19 cellular contexts compared by ENCODE assay signal in the genomic region with DNA sequence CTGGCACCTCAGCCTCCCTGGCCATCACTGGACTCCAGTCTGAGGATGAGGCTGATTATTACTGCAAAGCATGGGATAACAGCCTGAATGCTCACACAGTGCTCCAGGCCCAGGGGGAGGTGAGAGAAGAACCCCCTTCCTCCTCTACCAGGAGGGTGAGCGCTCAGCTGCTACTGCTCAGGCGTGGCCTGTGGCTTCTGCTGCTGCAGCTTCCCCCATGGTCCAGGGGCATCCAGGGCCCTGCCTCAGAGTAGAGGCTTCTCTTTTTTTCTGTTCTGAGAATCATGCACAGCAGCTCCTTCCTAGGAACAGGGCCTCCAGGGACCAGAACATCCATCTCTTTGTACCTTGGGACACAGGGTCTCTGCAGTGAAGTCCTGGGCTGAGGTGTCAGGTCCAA.
"Had no signal": no experiment of that assay in that cellular context is flagged by ENCODE, and none has a peak within 500 bp of the region (broad histone marks: within the 10 kb centered on the region; RNA-seq: fewer than 3 reads in every experiment).

No MANE protein-coding gene starts in this region.

- H3K9me3 ChIP-seq: heart left ventricle, neutrophil, psoas muscle, right lobe of liver, suprapubic skin, tibial artery, upper lobe of right lung, vagina had no signal

- DNase-seq: dorsolateral prefrontal cortex; effector CD8-positive, alpha-beta T cell; heart left ventricle; hippocampal formation; left colon; naive thymus-derived CD8-positive, alpha-beta T cell; psoas muscle; retina; right lobe of liver; stimulated activated CD4-positive, alpha-beta T cell treated with anti-CD3 and anti-CD28 coated beads, Interleukin-15, amount 100 ng/mL, for 24 hours; stimulated activated CD4-positive, alpha-beta T cell treated with anti-CD3 and anti-CD28 coated beads, Interleukin-1b, Interleukin-23, amount 100 ng/mL, for 48 hours; stimulated activated CD4-positive, alpha-beta T cell treated with anti-CD3 and anti-CD28 coated beads, Interleukin-4, amount 100 ng/mL, for 24 hours; stimulated activated naive CD8-positive, alpha-beta T cell treated with anti-CD3 and anti-CD28 coated beads, Interleukin-15, Interleukin-2, amounts not matched to agents 100 U/mL and 50 U/mL, for 24 hours; tibial artery; upper lobe of right lung had no signal

- H3K4me3 ChIP-seq: coronary artery, dorsolateral prefrontal cortex, heart left ventricle, psoas muscle, right lobe of liver, suprapubic skin, tibial artery, upper lobe of right lung, vagina had no signal

- ATAC-seq: left colon; naive thymus-derived CD8-positive, alpha-beta T cell; psoas muscle; stimulated activated naive CD8-positive, alpha-beta T cell treated with anti-CD3 and anti-CD28 coated beads, Interleukin-15, Interleukin-2, amounts not matched to agents 100 U/mL and 50 U/mL, for 24 hours; upper lobe of right lung had no signal

- H3K27ac ChIP-seq: coronary artery, dorsolateral prefrontal cortex, heart left ventricle, neutrophil, psoas muscle, right lobe of liver, suprapubic skin, tibial artery, upper lobe of right lung, vagina had no signal

- H3K36me3 ChIP-seq: heart left ventricle, neutrophil, right lobe of liver, suprapubic skin, tibial artery, upper lobe of right lung, vagina had no signal

- H3K27me3 ChIP-seq: vagina had no signal

- H3K4me1 ChIP-seq: heart left ventricle, psoas muscle, right lobe of liver, suprapubic skin, tibial artery, upper lobe of right lung, vagina had no signal

- H3K4me3 Mint-ChIP-seq: naive thymus-derived CD8-positive, alpha-beta T cell had no signal
